In the genomic region with DNA sequence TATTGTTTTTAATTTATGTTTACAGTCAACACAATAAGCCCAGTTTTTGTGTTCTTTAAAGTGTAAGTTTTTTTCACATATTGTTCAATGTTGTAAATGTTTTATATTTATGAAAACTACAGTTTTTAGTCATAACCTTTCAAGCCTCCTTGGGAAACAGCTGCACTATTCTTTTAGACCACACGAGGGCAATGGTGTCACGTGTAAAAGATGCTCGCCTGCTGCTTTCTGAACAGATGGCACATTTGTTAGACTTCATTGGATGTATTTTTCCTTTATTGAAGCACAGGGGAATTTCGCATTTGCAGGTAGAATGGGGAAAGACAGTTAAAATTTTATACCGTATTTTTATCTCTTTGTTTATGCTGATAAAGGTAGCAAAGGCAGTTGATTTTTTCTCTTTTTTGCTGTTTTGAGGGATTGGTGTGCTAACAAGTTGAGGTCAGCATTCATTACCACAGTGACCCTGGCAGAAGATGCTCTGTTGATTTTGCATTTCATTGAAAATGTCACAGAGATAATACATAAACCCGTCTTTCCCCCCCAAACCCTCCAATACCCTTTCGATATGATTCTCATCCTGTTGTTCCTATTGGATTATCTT, we compare ENCODE assay signal across 1 cellular context.
TF ChIP-seq lines count a peak whose summit lies in the region.

No MANE protein-coding gene starts in this region.

TF ChIP-seq in GM23338, 12 proteins besides CTCF, POLR2A, EP300 and RAD21 (continued from another document):
- TF ChIP-seq, protein P1, sequence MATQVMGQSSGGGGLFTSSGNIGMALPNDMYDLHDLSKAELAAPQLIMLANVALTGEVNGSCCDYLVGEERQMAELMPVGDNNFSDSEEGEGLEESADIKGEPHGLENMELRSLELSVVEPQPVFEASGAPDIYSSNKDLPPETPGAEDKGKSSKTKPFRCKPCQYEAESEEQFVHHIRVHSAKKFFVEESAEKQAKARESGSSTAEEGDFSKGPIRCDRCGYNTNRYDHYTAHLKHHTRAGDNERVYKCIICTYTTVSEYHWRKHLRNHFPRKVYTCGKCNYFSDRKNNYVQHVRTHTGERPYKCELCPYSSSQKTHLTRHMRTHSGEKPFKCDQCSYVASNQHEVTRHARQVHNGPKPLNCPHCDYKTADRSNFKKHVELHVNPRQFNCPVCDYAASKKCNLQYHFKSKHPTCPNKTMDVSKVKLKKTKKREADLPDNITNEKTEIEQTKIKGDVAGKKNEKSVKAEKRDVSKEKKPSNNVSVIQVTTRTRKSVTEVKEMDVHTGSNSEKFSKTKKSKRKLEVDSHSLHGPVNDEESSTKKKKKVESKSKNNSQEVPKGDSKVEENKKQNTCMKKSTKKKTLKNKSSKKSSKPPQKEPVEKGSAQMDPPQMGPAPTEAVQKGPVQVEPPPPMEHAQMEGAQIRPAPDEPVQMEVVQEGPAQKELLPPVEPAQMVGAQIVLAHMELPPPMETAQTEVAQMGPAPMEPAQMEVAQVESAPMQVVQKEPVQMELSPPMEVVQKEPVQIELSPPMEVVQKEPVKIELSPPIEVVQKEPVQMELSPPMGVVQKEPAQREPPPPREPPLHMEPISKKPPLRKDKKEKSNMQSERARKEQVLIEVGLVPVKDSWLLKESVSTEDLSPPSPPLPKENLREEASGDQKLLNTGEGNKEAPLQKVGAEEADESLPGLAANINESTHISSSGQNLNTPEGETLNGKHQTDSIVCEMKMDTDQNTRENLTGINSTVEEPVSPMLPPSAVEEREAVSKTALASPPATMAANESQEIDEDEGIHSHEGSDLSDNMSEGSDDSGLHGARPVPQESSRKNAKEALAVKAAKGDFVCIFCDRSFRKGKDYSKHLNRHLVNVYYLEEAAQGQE (IDR thresholded peaks at IDR 0.05; ENCODE audit: unreplicated experiment), result no peak
- no peak for TF ChIP-seq ZNF331 (CRISPR knock-in tag; IDR thresholded peaks at IDR 0.05; ENCODE audit: low read depth)
TF ChIP-seq in GM23338: peak in this region for 0.
